Comparison of ENCODE assay signal across 1 cellular context in genomic region chr20:25508083-25508770, GRCh38.
TF ChIP-seq lines count a peak whose summit lies in the region.

No MANE protein-coding gene starts in this region.

TF ChIP-seq in HepG2, 621 proteins besides CTCF, POLR2A, EP300 and RAD21 (continued from another document and continues in another):
- TF ChIP-seq ZNF124 (CRISPR knock-in tag; IDR thresholded peaks at IDR 0.05) (peak; percentile 99), SMARCC2 (IDR thresholded peaks at IDR 0.05) (peak; percentile 87), ZSCAN9 (CRISPR knock-in tag; IDR thresholded peaks at IDR 0.05; ENCODE audit: borderline replicate concordance) (peak; percentile 97), SMAD3 (CRISPR knock-in tag; IDR thresholded peaks at IDR 0.05) (peak; percentile 98), POGZ (CRISPR knock-in tag; IDR thresholded peaks at IDR 0.05) (peak; percentile 98), TBP (CRISPR knock-in tag; IDR thresholded peaks at IDR 0.05) (no peak), TEF (CRISPR knock-in tag; IDR thresholded peaks at IDR 0.05) (peak; percentile 31; the same call in 1 of the 2 replicates), ZFP62 (CRISPR knock-in tag; IDR thresholded peaks at IDR 0.05) (no peak), POLR2AphosphoS5 (IDR thresholded peaks at IDR 0.05; ENCODE audit: low read depth, low read length) (peak; percentile 61), CHD4 (IDR thresholded peaks at IDR 0.05; ENCODE audit: borderline replicate concordance, low read length) (peak; percentile 83; the same call in 1 of the 2 replicates), ZNF234 (CRISPR knock-in tag; conservative IDR thresholded peaks at IDR 0.05) (peak; percentile 72; the same call in 1 of the 2 replicates), FOXM1 (CRISPR knock-in tag; IDR thresholded peaks at IDR 0.05) (no peak), ZFP91 (CRISPR knock-in tag; IDR thresholded peaks at IDR 0.05; ENCODE audit: borderline replicate concordance) (peak; percentile 93), RFXANK (CRISPR knock-in tag; IDR thresholded peaks at IDR 0.05) (peak; percentile 89; the same call in 1 of the 2 replicates), JUNB (CRISPR knock-in tag; IDR thresholded peaks at IDR 0.05; ENCODE audit: borderline replicate concordance) (peak; percentile 85), ZNF33B (CRISPR knock-in tag; IDR thresholded peaks at IDR 0.05) (peak; percentile 77; the same call in 1 of the 2 replicates), ATF3 (CRISPR knock-in tag; IDR thresholded peaks at IDR 0.05) (peak; percentile 71), ELF4 (CRISPR knock-in tag; IDR thresholded peaks at IDR 0.05; ENCODE audit: borderline replicate concordance) (no peak), ZNF430 (CRISPR knock-in tag; IDR thresholded peaks at IDR 0.05) (peak; percentile 99), CREB1 (IDR thresholded peaks at IDR 0.05) (peak; percentile 84), CREB1 (CRISPR knock-in tag; IDR thresholded peaks at IDR 0.05) (no peak; the same call in 1 of the 2 replicates), SMARCE1 (IDR thresholded peaks at IDR 0.05; ENCODE audit: borderline replicate concordance) (no peak; the same call in 1 of the 2 replicates), SRSF1 (optimal IDR thresholded peaks at IDR 0.05; ENCODE audit: low read depth, low read length) (peak; percentile 85), ESRRA (CRISPR knock-in tag; IDR thresholded peaks at IDR 0.05; ENCODE audit: low read depth) (peak; percentile 97), CBX2 (IDR thresholded peaks at IDR 0.05; ENCODE audit: low read depth, low read length) (no peak), CBX2 (CRISPR knock-in tag; IDR thresholded peaks at IDR 0.05; ENCODE audit: low read depth) (0 out of 2 replicates have a peak, but pooled peaks have one; percentile 16), ZNF841 (CRISPR knock-in tag; IDR thresholded peaks at IDR 0.05; ENCODE audit: borderline replicate concordance) (no peak), AHR (CRISPR knock-in tag; IDR thresholded peaks at IDR 0.05) (peak; percentile 91; the same call in 1 of the 2 replicates), HMG20A (CRISPR knock-in tag; IDR thresholded peaks at IDR 0.05; ENCODE audit: borderline replicate concordance) (peak; percentile 99), KLF13 (CRISPR knock-in tag; IDR thresholded peaks at IDR 0.05) (no peak), ZSCAN21 (CRISPR knock-in tag; IDR thresholded peaks at IDR 0.05; ENCODE audit: borderline replicate concordance) (peak; percentile 90), NFKB2 (CRISPR knock-in tag; IDR thresholded peaks at IDR 0.05; ENCODE audit: borderline replicate concordance) (peak; percentile 89; the same call in 1 of the 2 replicates), PHF8 (CRISPR knock-in tag; IDR thresholded peaks at IDR 0.05) (peak; percentile 60), ZNF775 (CRISPR knock-in tag; IDR thresholded peaks at IDR 0.05; ENCODE audit: borderline replicate concordance) (no peak; the same call in 1 of the 2 replicates), PAX8 (CRISPR knock-in tag; IDR thresholded peaks at IDR 0.05; ENCODE audit: borderline replicate concordance) (peak; percentile 83; the same call in 1 of the 2 replicates), ZBTB42 (CRISPR knock-in tag; IDR thresholded peaks at IDR 0.05) (peak; percentile 98), ZNF333 (CRISPR knock-in tag; IDR thresholded peaks at IDR 0.05; ENCODE audit: borderline replicate concordance) (peak; percentile 68), ZNF674 (CRISPR knock-in tag; IDR thresholded peaks at IDR 0.05; ENCODE audit: low read depth) (no peak), STAG1 (CRISPR knock-in tag; IDR thresholded peaks at IDR 0.05) (peak; percentile 48), RBM39 (IDR thresholded peaks at IDR 0.05; ENCODE audit: low read depth, low read length, poor library complexity, severe bottlenecking) (peak; percentile 66), CBX5 (CRISPR knock-in tag; IDR thresholded peaks at IDR 0.05; ENCODE audit: borderline replicate concordance) (peak; percentile 99; the same call in 1 of the 2 replicates), MAFG (CRISPR knock-in tag; IDR thresholded peaks at IDR 0.05) (peak; percentile 99), HDAC6 (IDR thresholded peaks at IDR 0.05; ENCODE audit: low read depth, low read length) (no peak), GTF3A (CRISPR knock-in tag; conservative IDR thresholded peaks at IDR 0.05) (peak; percentile 95; the same call in 1 of the 2 replicates), YY1 (IDR thresholded peaks at IDR 0.05; ENCODE audit: insufficient read depth, insufficient replicate concordance, low read depth, low read length) (peak; percentile 82), NFE2L2 (IDR thresholded peaks at IDR 0.05; ENCODE audit: low read length) (peak; percentile 99), RNF219 (CRISPR knock-in tag; IDR thresholded peaks at IDR 0.05) (0 out of 2 replicates have a peak, but pooled peaks have one; percentile 31), ZBTB20 (CRISPR knock-in tag; IDR thresholded peaks at IDR 0.05; ENCODE audit: borderline replicate concordance, low read depth) (peak; percentile 85), ZFX (CRISPR knock-in tag; IDR thresholded peaks at IDR 0.05; ENCODE audit: low read depth) (peak; percentile 94), ZFP1 (CRISPR knock-in tag; IDR thresholded peaks at IDR 0.05) (peak; percentile 96), ZNF574 (CRISPR knock-in tag; IDR thresholded peaks at IDR 0.05) (peak; percentile 93), TBX3 (IDR thresholded peaks at IDR 0.05; ENCODE audit: borderline replicate concordance) (peak; percentile 74; the same call in 1 of the 2 replicates), ZXDC (CRISPR knock-in tag; IDR thresholded peaks at IDR 0.05) (no peak; the same call in 1 of the 2 replicates)
- TF ChIP-seq, protein P1, sequence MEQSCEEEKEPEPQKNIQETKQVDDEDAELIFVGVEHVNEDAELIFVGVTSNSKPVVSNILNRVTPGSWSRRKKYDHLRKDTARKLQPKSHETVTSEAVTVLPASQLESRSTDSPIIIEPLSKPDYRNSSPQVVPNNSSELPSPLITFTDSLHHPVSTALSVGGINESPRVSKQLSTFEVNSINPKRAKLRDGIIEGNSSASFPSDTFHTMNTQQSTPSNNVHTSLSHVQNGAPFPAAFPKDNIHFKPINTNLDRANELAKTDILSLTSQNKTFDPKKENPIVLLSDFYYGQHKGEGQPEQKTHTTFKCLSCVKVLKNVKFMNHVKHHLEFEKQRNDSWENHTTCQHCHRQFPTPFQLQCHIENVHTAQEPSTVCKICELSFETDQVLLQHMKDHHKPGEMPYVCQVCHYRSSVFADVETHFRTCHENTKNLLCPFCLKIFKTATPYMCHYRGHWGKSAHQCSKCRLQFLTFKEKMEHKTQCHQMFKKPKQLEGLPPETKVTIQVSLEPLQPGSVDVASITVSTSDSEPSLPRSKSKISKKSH (CRISPR knock-in tag; IDR thresholded peaks at IDR 0.05; ENCODE audit: borderline replicate concordance): no peak
- TF ChIP-seq, protein P2, sequence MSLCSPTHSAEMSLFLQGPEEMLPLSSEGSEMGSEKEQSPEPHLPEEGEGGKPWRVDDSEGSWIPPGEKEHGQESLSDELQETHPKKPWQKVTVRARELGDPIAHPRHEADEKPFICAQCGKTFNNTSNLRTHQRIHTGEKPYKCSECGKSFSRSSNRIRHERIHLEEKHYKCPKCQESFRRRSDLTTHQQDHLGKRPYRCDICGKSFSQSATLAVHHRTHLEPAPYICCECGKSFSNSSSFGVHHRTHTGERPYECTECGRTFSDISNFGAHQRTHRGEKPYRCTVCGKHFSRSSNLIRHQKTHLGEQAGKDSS (CRISPR knock-in tag; IDR thresholded peaks at IDR 0.05; ENCODE audit: borderline replicate concordance, low read depth): peak; percentile 98
- TF ChIP-seq, protein P3, sequence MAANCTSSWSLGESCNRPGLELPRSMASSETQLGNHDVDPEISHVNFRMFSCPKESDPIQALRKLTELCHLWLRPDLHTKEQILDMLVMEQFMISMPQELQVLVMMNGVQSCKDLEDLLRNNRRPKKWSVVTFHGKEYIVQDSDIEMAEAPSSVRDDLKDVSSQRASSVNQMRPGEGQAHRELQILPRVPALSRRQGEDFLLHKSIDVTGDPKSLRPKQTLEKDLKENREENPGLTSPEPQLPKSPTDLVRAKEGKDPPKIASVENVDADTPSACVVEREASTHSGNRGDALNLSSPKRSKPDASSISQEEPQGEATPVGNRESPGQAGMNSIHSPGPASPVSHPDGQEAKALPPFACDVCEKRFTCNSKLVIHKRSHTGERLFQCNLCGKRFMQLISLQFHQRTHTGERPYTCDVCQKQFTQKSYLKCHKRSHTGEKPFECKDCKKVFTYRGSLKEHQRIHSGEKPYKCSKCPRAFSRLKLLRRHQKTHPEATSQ (CRISPR knock-in tag; IDR thresholded peaks at IDR 0.05; ENCODE audit: borderline replicate concordance): peak; percentile 88; the same call in 1 of the 2 replicates
